Comparison of ENCODE assay signal across 10 cellular contexts in the genomic region with DNA sequence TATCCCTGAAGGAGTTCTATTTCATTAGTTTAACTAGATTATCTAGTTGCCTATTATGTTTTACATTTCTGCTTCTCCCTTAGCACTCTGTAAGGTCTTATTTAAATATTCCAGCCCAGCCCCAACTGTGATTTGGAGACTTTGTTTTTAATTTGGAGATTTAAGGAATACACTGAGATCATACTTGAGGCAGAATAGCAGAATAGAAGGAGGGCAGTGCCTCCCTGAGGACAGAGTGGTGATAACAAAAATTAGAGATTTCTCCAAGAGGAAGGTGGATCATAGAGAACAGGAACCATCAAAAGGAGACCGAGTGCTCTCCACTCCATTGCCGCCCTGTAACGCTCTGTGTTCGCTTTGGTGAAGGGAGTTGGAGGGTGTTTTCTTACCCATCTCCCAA. TPM values are rescaled to one million over a fixed set of nuclear protein-coding genes. Genes with fewer than 3 reads are reported as not detected.
DNase-seq lines count a peak whose midpoint lies in the region; ATAC-seq and TF ChIP-seq lines count a peak whose summit lies in the region.
"Had no signal": no experiment of that assay in that cellular context is flagged by ENCODE, and none has a peak within 500 bp of the region (broad histone marks: within the 10 kb centered on the region; RNA-seq: fewer than 3 reads in every experiment).

No MANE protein-coding gene starts in this region.

- 67 to 88% (median 74%) methylated on average over 4 of the region's 4 CpGs for WGBS in psoas muscle, 3 donors

- H3K4me1 ChIP-seq in OCI-LY7 (ENCODE audit: insufficient read depth, low read length, poor library complexity, severe bottlenecking), result no peaks in the 10 kb centered on the region
- H3K4me1 ChIP-seq in psoas muscle, result no peaks in the 10 kb centered on the region

- H3K4me3 ChIP-seq in OCI-LY7 (ENCODE audit: low read depth, low read length, poor library complexity, severe bottlenecking) (no peak overlapping the region), psoas muscle (no peak overlapping the region)

- no TSS peak for BruUV-seq in OCI-LY7 (replicated peaks; lab: Mats Ljungman, UMichigan)

- no peak overlapping the region for H3K4me2 ChIP-seq in OCI-LY7 (ENCODE audit: low read length)

- ATAC-seq in psoas muscle, result peak; percentile 36 to 77 (median 61)
- ATAC-seq: naive thymus-derived CD8-positive, alpha-beta T cell had no signal

- H3K9me3 Mint-ChIP-seq in activated naive CD8-positive, alpha-beta T cell treated with anti-CD3 and anti-CD28 coated beads for 36 hours, result no peaks in the 10 kb centered on the region
- H3K9me3 Mint-ChIP-seq: naive thymus-derived CD8-positive, alpha-beta T cell had no signal

- CTCF ChIA-PET in OCI-LY7 (lab: Charles Lee; ENCODE audit: unreplicated experiment), result no interaction called here

- H3K4me3 Mint-ChIP-seq in activated naive CD8-positive, alpha-beta T cell treated with anti-CD3 and anti-CD28 coated beads for 36 hours, result no peak overlapping the region
- H3K4me3 Mint-ChIP-seq: naive thymus-derived CD8-positive, alpha-beta T cell had no signal

- TF ChIP-seq CTCF in GM20000 (IDR thresholded peaks at IDR 0.05; ENCODE audit: extremely low read depth, missing control alignments), result peak; percentile 3
- TF ChIP-seq CTCF in OCI-LY7 (conservative IDR thresholded peaks at IDR 0.05; ENCODE audit: low read length), result peak; percentile 57
- peak; percentile 27 for TF ChIP-seq CTCF in psoas muscle (IDR thresholded peaks at IDR 0.05)

- H3K27me3 ChIP-seq in psoas muscle (ENCODE audit: insufficient read depth in 3 of 3, low read length in 2 of 3), result no peaks in the 10 kb centered on the region

- no peaks in the 10 kb centered on the region for H3K9me3 ChIP-seq in OCI-LY7 (ENCODE audit: low read length)
- no peaks in the 10 kb centered on the region for H3K9me3 ChIP-seq in psoas muscle

- H3K27me3 Mint-ChIP-seq in activated naive CD8-positive, alpha-beta T cell treated with anti-CD3 and anti-CD28 coated beads for 36 hours, result no peaks in the 10 kb centered on the region
- H3K27me3 Mint-ChIP-seq: naive thymus-derived CD8-positive, alpha-beta T cell had no signal

- no peaks in the 10 kb centered on the region for H3K36me3 ChIP-seq in OCI-LY7 (ENCODE audit: insufficient read depth, low read length)
- no peaks in the 10 kb centered on the region for H3K36me3 ChIP-seq in psoas muscle (ENCODE audit: insufficient read depth in 1 of 2, low read depth in 1 of 2)

- H4K20me1 ChIP-seq in OCI-LY7 (ENCODE audit: insufficient read depth, low read length), result no peaks in the 10 kb centered on the region

- POLR2A ChIA-PET in OCI-LY7 (lab: Charles Lee), result interaction anchor here (1.3 to 1.4 kb wide), 2 partner anchors 12 to 14 kb away, joined by 3 to 4 read pairs; no protein-coding TSS in a partner anchor

- H3K9me2 ChIP-seq in OCI-LY7 (ENCODE audit: insufficient read depth, low read length), result no peaks in the 10 kb centered on the region

- H2AFZ ChIP-seq in OCI-LY7 (ENCODE audit: low read length), result no peak overlapping the region

- H3K27ac ChIP-seq in OCI-LY7 (ENCODE audit: low read depth, low read length, poor library complexity, severe bottlenecking), result no peak overlapping the region
- no peak overlapping the region for H3K27ac ChIP-seq in psoas muscle

- no peak overlapping the region for H3K27ac Mint-ChIP-seq in activated naive CD8-positive, alpha-beta T cell treated with anti-CD3 and anti-CD28 coated beads for 36 hours
- H3K27ac Mint-ChIP-seq: naive thymus-derived CD8-positive, alpha-beta T cell had no signal

- H3K36me3 Mint-ChIP-seq in activated naive CD8-positive, alpha-beta T cell treated with anti-CD3 and anti-CD28 coated beads for 36 hours, result no peaks in the 10 kb centered on the region

- DNase-seq in GM20000 (ENCODE audit: low spot score) (no peak), OCI-LY7 (ENCODE audit: low spot score) (no peak), fibroblast of gingiva (ENCODE audit: low read depth) (peak; percentile 16), psoas muscle (no peak), NCI-H82 (lab: John Stamatoyannopoulos, UW) (no peak)
- no peak for DNase-seq in activated naive CD8-positive, alpha-beta T cell treated with anti-CD3 and anti-CD28 coated beads for 36 hours
- DNase-seq in stimulated activated CD4-positive, alpha-beta T cell treated with anti-CD3 and anti-CD28 coated beads, Interleukin-12 subunit alpha, Interleukin-12 subunit beta, amount 100 ng/mL, for 4 hours, result no peak
- DNase-seq: activated CD8-positive, alpha-beta memory T cell treated with anti-CD3 and anti-CD28 coated beads, Interleukin-2, amount 50 U/mL, for 48 hours; naive thymus-derived CD8-positive, alpha-beta T cell; NCI-H526 treated with DMSO at 0.1 percent for 48 hours had no signal

- intact Hi-C loops in OCI-LY7 (cut with micrococcal nuclease; ENCODE audit: unreplicated experiment) (no loop called here), psoas muscle (cut with DNase I) (no loop called here)

- H3K79me2 ChIP-seq in OCI-LY7 (ENCODE audit: insufficient read depth, low read depth, low read length), result no peaks in the 10 kb centered on the region

- no peaks in the 10 kb centered on the region for H3K4me1 Mint-ChIP-seq in activated naive CD8-positive, alpha-beta T cell treated with anti-CD3 and anti-CD28 coated beads for 36 hours

RNA-seq across cellular contexts. Expression of gene CD164, which starts 14.8 kb away (rescaled TPM):
- total RNA-seq in OCI-LY7 (2014; rRNA removed; shearing (Covaris generic)), result 36.9 and 48.7 TPM in 2 replicates
- total RNA-seq in OCI-LY7 (2022) (107 and 115 TPM in 2 replicates), psoas muscle (100 to 1,000 TPM; 108 to 311 (median 179) TPM)
- 100 to 1,000 TPM in 2 of 3 donors, 10 to 100 TPM in 1; 97.8 to 368 (median 107) TPM for polyA plus RNA-seq in psoas muscle
- total RNA-seq in activated naive CD8-positive, alpha-beta T cell treated with anti-CD3 and anti-CD28 coated beads for 36 hours, result 100 to 1,000 TPM; 171 to 180 TPM

RNA-seq across cellular contexts. Expression of gene PPIL6, which starts 43.4 kb away (rescaled TPM):
- total RNA-seq in OCI-LY7 (2014; rRNA removed; shearing (Covaris generic)), result 0.15 and 1.6 TPM in 2 replicates
- total RNA-seq in OCI-LY7 (2022), result 1.3 and 1.7 TPM in 2 replicates
- total RNA-seq in psoas muscle, result 1 to 10 TPM; 1.1 to 3.1 (median 2.6) TPM
- 1 to 10 TPM; 1.8 to 3.9 (median 2.2) TPM for polyA plus RNA-seq in psoas muscle
- total RNA-seq in activated naive CD8-positive, alpha-beta T cell treated with anti-CD3 and anti-CD28 coated beads for 36 hours, result under 1 TPM; 0.60 to 0.64 TPM

RNA-seq across cellular contexts. Expression of gene SMPD2, which starts 43.5 kb away (rescaled TPM):
- total RNA-seq in OCI-LY7 (2014; rRNA removed; shearing (Covaris generic)), result 18.4 and 24.4 TPM in 2 replicates
- total RNA-seq in OCI-LY7 (2022) (14.3 and 15.9 TPM in 2 replicates), psoas muscle (1 to 10 TPM; 2.1 to 5.1 (median 3.3) TPM)
- polyA plus RNA-seq in psoas muscle, result 1 to 10 TPM; 4.4 to 9.6 (median 5.3) TPM
- 1 to 10 TPM; 7.0 to 7.9 TPM for total RNA-seq in activated naive CD8-positive, alpha-beta T cell treated with anti-CD3 and anti-CD28 coated beads for 36 hours

RNA-seq across cellular contexts. Expression of gene MICAL1, which starts 58.6 kb away (rescaled TPM):
- 69.2 and 79.5 TPM in 2 replicates for total RNA-seq in OCI-LY7 (2014; rRNA removed; shearing (Covaris generic))
- total RNA-seq in OCI-LY7 (2022) (101 and 108 TPM in 2 replicates), psoas muscle (1 to 10 TPM; 3.1 to 7.0 (median 6.0) TPM)
- 1 to 10 TPM; 5.0 to 9.4 (median 9.3) TPM for polyA plus RNA-seq in psoas muscle
- 10 to 100 TPM; 21.2 to 23.5 TPM for total RNA-seq in activated naive CD8-positive, alpha-beta T cell treated with anti-CD3 and anti-CD28 coated beads for 36 hours

Comparison
In these comparisons a context has a peak if more than half of its experiments do, and no peak if none do; other contexts are left out.
1. CTCF ChIP-seq: peak in every context shown above with its lines; median percentile 57 in OCI-LY7; 27 in psoas muscle; 3 in GM20000.